28 cellular contexts compared by ENCODE assay signal in genomic region chr14:99854831-99855230, GRCh38.
"Had no signal": no experiment of that assay in that cellular context is flagged by ENCODE, and none has a peak within 500 bp of the region (broad histone marks: within the 10 kb centered on the region; RNA-seq: fewer than 3 reads in every experiment).

No MANE protein-coding gene starts in this region.

- H3K27ac ChIP-seq: breast epithelium, epithelial cell of prostate, esophagus squamous epithelium, gastrocnemius medialis, hepatocyte, pancreas, psoas muscle, right atrium auricular region, stomach, WERI-Rb-1 had no signal

- H3K36me3 Mint-ChIP-seq: activated naive CD4-positive, alpha-beta T cell treated with anti-CD3 and anti-CD28 coated beads, Interleukin-2, amount 10 ng/mL, durations not matched to agents 7 days and 5 days; stimulated activated memory B cell treated with anti-CD40 and anti-IgM and Interleukin-4, amounts not matched to agents 10 μg/mL and 1 μg/mL and 100 μg/mL, for 72 hours had no signal

- ATAC-seq: activated CD4-positive, CD25-positive, alpha-beta regulatory T cell treated with anti-CD3 and anti-CD28 coated beads, Interleukin-2, amount 50 U/mL, for 24 hours; gastrocnemius medialis; left cardiac atrium; left ventricle myocardium superior; mucosa of descending colon; pancreas; psoas muscle; stimulated activated memory B cell treated with anti-CD40 and anti-IgM and Interleukin-4, amounts not matched to agents 10 μg/mL and 1 μg/mL and 100 μg/mL, for 72 hours had no signal

- H3K9me3 Mint-ChIP-seq: activated naive CD4-positive, alpha-beta T cell treated with anti-CD3 and anti-CD28 coated beads, Interleukin-2, amount 10 ng/mL, durations not matched to agents 7 days and 5 days; activated T-cell treated with anti-CD3 and anti-CD28 coated beads, Interleukin-2, amount 50 U/mL, for 24 hours; nephron; stimulated activated memory B cell treated with anti-CD40 and anti-IgM and Interleukin-4, amounts not matched to agents 10 μg/mL and 1 μg/mL and 100 μg/mL, for 72 hours had no signal

- H3K27ac Mint-ChIP-seq: activated naive CD4-positive, alpha-beta T cell treated with anti-CD3 and anti-CD28 coated beads, Interleukin-2, amount 10 ng/mL, durations not matched to agents 7 days and 5 days; activated T-cell treated with anti-CD3 and anti-CD28 coated beads, Interleukin-2, amount 50 U/mL, for 24 hours; stimulated activated memory B cell treated with anti-CD40 and anti-IgM and Interleukin-4, amounts not matched to agents 10 μg/mL and 1 μg/mL and 100 μg/mL, for 72 hours had no signal

- DNase-seq: activated CD4-positive, alpha-beta T cell treated with anti-CD3 and anti-CD28 coated beads for 48 hours; activated CD4-positive, alpha-beta T cell treated with anti-CD3 and anti-CD28 coated beads, Interleukin-2, amount 50 U/mL, for 48 hours; activated CD8-positive, alpha-beta memory T cell treated with anti-CD3 and anti-CD28 coated beads, Interleukin-2, amount 50 U/mL, for 48 hours; activated gamma-delta T cell; activated naive CD4-positive, alpha-beta T cell treated with anti-CD3 and anti-CD28 coated beads, Interleukin-2, amount 10 ng/mL, durations not matched to agents 7 days and 5 days; activated T-cell treated with anti-CD3 and anti-CD28 coated beads, Interleukin-2, amount 50 U/mL, for 24 hours; amygdala; central memory CD4-positive, alpha-beta T cell; esophagus squamous epithelium; gastrocnemius medialis; left cardiac atrium; left ventricle myocardium superior; mucosa of descending colon; pancreas; psoas muscle; stimulated activated CD4-positive, alpha-beta T cell treated with anti-CD3 and anti-CD28 coated beads, Interleukin-1b, Interleukin-23, amount 100 ng/mL, for 48 hours; stimulated activated CD4-positive, alpha-beta T cell treated with anti-CD3 and anti-CD28 coated beads, Interleukin-4, amount 100 ng/mL, for 4 hours; stimulated activated CD8-positive, alpha-beta memory T cell treated with anti-CD3 and anti-CD28 coated beads, Interleukin-4, amount 100 ng/mL, for 48 hours; stomach; T-helper 9 cell; WERI-Rb-1 had no signal
